ENCODE assay signal across 1 cellular context in genomic region chr1:15272009-15272781, GRCh38.
TF ChIP-seq lines count a peak whose summit lies in the region.

No MANE protein-coding gene starts in this region.

TF ChIP-seq in HepG2, 621 proteins besides CTCF, POLR2A, EP300 and RAD21 (continued from another document and continues in another):
- no peak for TF ChIP-seq ZNF460 (CRISPR knock-in tag; IDR thresholded peaks at IDR 0.05; ENCODE audit: borderline replicate concordance)
- TF ChIP-seq ZNF777 (CRISPR knock-in tag; IDR thresholded peaks at IDR 0.05), result no peak
- TF ChIP-seq, protein P1, sequence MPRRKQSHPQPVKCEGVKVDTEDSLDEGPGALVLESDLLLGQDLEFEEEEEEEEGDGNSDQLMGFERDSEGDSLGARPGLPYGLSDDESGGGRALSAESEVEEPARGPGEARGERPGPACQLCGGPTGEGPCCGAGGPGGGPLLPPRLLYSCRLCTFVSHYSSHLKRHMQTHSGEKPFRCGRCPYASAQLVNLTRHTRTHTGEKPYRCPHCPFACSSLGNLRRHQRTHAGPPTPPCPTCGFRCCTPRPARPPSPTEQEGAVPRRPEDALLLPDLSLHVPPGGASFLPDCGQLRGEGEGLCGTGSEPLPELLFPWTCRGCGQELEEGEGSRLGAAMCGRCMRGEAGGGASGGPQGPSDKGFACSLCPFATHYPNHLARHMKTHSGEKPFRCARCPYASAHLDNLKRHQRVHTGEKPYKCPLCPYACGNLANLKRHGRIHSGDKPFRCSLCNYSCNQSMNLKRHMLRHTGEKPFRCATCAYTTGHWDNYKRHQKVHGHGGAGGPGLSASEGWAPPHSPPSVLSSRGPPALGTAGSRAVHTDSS (CRISPR knock-in tag; conservative IDR thresholded peaks at IDR 0.05), result no peak
- TF ChIP-seq ARNTL (CRISPR knock-in tag; IDR thresholded peaks at IDR 0.05), result no peak
- no peak for TF ChIP-seq LCORL (IDR thresholded peaks at IDR 0.05)
- TF ChIP-seq LCORL (CRISPR knock-in tag; IDR thresholded peaks at IDR 0.05), result 0 out of 2 replicates have a peak, but pooled peaks have one; percentile 34
- TF ChIP-seq CSRNP1 (CRISPR knock-in tag; IDR thresholded peaks at IDR 0.05), result 0 out of 2 replicates have a peak, but pooled peaks have one; percentile 41
- no peak for TF ChIP-seq AKAP8 (CRISPR knock-in tag; IDR thresholded peaks at IDR 0.05)
- no peak; the same call in 1 of the 2 replicates for TF ChIP-seq CAMTA2 (CRISPR knock-in tag; IDR thresholded peaks at IDR 0.05; ENCODE audit: borderline replicate concordance)
- no peak for TF ChIP-seq SP4 (CRISPR knock-in tag; IDR thresholded peaks at IDR 0.05)
- TF ChIP-seq, protein P2, sequence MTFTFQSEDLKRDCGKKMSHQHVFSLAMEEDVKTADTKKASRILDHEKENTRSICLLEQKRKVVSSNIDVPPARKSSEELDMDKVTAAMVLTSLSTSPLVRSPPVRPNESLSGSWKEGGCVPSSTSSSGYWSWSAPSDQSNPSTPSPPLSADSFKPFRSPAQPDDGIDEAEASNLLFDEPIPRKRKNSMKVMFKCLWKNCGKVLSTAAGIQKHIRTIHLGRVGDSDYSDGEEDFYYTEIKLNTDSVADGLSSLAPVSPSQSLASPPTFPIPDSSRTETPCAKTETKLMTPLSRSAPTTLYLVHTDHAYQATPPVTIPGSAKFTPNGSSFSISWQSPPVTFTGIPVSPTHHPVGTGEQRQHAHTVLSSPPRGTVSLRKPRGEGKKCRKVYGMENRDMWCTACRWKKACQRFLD (CRISPR knock-in tag; IDR thresholded peaks at IDR 0.05; ENCODE audit: borderline replicate concordance), result no peak
- no peak for TF ChIP-seq RFX3 (CRISPR knock-in tag; IDR thresholded peaks at IDR 0.05)
- TF ChIP-seq PRDM15 (CRISPR knock-in tag; IDR thresholded peaks at IDR 0.05), result peak; percentile 86
- no peak for TF ChIP-seq NCOR1 (IDR thresholded peaks at IDR 0.05; ENCODE audit: borderline replicate concordance, low read length)
- no peak for TF ChIP-seq NR2F2 (IDR thresholded peaks at IDR 0.05; ENCODE audit: borderline replicate concordance, low read depth)
- no peak for TF ChIP-seq RARG (CRISPR knock-in tag; IDR thresholded peaks at IDR 0.05; ENCODE audit: low read depth)
- TF ChIP-seq, protein P3, sequence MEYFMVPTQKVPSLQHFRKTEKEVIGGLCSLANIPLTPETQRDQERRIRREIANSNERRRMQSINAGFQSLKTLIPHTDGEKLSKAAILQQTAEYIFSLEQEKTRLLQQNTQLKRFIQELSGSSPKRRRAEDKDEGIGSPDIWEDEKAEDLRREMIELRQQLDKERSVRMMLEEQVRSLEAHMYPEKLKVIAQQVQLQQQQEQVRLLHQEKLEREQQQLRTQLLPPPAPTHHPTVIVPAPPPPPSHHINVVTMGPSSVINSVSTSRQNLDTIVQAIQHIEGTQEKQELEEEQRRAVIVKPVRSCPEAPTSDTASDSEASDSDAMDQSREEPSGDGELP (IDR thresholded peaks at IDR 0.05; ENCODE audit: borderline replicate concordance, low read depth), result peak; percentile 25; the same call in 1 of the 2 replicates
- TF ChIP-seq ZNF747 (CRISPR knock-in tag; IDR thresholded peaks at IDR 0.05; ENCODE audit: borderline replicate concordance), result no peak
- no peak for TF ChIP-seq ZNF10 (CRISPR knock-in tag; IDR thresholded peaks at IDR 0.05; ENCODE audit: borderline replicate concordance, low read depth)
- TF ChIP-seq ZUFSP (CRISPR knock-in tag; IDR thresholded peaks at IDR 0.05; ENCODE audit: borderline replicate concordance), result no peak
- TF ChIP-seq SNAI1 (CRISPR knock-in tag; IDR thresholded peaks at IDR 0.05; ENCODE audit: borderline replicate concordance), result no peak
- no peak for TF ChIP-seq PLRG1 (conservative IDR thresholded peaks at IDR 0.05)
- 0 out of 2 replicates have a peak, but pooled peaks have one; percentile 26 for TF ChIP-seq MEF2D (CRISPR knock-in tag; IDR thresholded peaks at IDR 0.05)
- TF ChIP-seq TCF7 (IDR thresholded peaks at IDR 0.05; ENCODE audit: low read depth), result no peak
- TF ChIP-seq TP53 (CRISPR knock-in tag; conservative IDR thresholded peaks at IDR 0.05), result no peak
- TF ChIP-seq ZC3H4 (CRISPR knock-in tag; IDR thresholded peaks at IDR 0.05; ENCODE audit: borderline replicate concordance), result no peak
- no peak for TF ChIP-seq KAT2B (IDR thresholded peaks at IDR 0.05; ENCODE audit: borderline replicate concordance, low read depth, low read length)
- TF ChIP-seq, protein P4, sequence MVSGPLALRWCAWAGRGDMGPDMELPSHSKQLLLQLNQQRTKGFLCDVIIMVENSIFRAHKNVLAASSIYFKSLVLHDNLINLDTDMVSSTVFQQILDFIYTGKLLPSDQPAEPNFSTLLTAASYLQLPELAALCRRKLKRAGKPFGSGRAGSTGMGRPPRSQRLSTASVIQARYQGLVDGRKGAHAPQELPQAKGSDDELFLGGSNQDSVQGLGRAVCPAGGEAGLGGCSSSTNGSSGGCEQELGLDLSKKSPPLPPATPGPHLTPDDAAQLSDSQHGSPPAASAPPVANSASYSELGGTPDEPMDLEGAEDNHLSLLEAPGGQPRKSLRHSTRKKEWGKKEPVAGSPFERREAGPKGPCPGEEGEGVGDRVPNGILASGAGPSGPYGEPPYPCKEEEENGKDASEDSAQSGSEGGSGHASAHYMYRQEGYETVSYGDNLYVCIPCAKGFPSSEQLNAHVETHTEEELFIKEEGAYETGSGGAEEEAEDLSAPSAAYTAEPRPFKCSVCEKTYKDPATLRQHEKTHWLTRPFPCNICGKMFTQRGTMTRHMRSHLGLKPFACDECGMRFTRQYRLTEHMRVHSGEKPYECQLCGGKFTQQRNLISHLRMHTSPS (CRISPR knock-in tag; IDR thresholded peaks at IDR 0.05; ENCODE audit: low read depth), result peak; percentile 69; the same call in 1 of the 2 replicates
- no peak for TF ChIP-seq ZBTB10 (CRISPR knock-in tag; IDR thresholded peaks at IDR 0.05; ENCODE audit: borderline replicate concordance)
- TF ChIP-seq, protein P5, sequence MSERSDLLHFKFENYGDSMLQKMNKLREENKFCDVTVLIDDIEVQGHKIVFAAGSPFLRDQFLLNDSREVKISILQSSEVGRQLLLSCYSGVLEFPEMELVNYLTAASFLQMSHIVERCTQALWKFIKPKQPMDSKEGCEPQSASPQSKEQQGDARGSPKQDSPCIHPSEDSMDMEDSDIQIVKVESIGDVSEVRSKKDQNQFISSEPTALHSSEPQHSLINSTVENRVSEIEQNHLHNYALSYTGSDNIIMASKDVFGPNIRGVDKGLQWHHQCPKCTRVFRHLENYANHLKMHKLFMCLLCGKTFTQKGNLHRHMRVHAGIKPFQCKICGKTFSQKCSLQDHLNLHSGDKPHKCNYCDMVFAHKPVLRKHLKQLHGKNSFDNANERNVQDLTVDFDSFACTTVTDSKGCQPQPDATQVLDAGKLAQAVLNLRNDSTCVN (CRISPR knock-in tag; IDR thresholded peaks at IDR 0.05; ENCODE audit: borderline replicate concordance), result 0 out of 2 replicates have a peak, but pooled peaks have one; percentile 40
- TF ChIP-seq SP1 (IDR thresholded peaks at IDR 0.05), result no peak
- no peak for TF ChIP-seq SP1 (CRISPR knock-in tag; IDR thresholded peaks at IDR 0.05)
- TF ChIP-seq ZNF616 (CRISPR knock-in tag; IDR thresholded peaks at IDR 0.05; ENCODE audit: low read depth), result no peak
- TF ChIP-seq, protein P6, sequence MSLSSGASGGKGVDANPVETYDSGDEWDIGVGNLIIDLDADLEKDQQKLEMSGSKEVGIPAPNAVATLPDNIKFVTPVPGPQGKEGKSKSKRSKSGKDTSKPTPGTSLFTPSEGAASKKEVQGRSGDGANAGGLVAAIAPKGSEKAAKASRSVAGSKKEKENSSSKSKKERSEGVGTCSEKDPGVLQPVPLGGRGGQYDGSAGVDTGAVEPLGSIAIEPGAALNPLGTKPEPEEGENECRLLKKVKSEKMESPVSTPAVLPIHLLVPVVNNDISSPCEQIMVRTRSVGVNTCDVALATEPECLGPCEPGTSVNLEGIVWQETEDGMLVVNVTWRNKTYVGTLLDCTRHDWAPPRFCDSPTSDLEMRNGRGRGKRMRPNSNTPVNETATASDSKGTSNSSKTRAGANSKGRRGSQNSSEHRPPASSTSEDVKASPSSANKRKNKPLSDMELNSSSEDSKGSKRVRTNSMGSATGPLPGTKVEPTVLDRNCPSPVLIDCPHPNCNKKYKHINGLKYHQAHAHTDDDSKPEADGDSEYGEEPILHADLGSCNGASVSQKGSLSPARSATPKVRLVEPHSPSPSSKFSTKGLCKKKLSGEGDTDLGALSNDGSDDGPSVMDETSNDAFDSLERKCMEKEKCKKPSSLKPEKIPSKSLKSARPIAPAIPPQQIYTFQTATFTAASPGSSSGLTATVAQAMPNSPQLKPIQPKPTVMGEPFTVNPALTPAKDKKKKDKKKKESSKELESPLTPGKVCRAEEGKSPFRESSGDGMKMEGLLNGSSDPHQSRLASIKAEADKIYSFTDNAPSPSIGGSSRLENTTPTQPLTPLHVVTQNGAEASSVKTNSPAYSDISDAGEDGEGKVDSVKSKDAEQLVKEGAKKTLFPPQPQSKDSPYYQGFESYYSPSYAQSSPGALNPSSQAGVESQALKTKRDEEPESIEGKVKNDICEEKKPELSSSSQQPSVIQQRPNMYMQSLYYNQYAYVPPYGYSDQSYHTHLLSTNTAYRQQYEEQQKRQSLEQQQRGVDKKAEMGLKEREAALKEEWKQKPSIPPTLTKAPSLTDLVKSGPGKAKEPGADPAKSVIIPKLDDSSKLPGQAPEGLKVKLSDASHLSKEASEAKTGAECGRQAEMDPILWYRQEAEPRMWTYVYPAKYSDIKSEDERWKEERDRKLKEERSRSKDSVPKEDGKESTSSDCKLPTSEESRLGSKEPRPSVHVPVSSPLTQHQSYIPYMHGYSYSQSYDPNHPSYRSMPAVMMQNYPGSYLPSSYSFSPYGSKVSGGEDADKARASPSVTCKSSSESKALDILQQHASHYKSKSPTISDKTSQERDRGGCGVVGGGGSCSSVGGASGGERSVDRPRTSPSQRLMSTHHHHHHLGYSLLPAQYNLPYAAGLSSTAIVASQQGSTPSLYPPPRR (CRISPR knock-in tag; IDR thresholded peaks at IDR 0.05; ENCODE audit: borderline replicate concordance), result no peak
